ENCODE assay signal across 8 cellular contexts in the genomic region with DNA sequence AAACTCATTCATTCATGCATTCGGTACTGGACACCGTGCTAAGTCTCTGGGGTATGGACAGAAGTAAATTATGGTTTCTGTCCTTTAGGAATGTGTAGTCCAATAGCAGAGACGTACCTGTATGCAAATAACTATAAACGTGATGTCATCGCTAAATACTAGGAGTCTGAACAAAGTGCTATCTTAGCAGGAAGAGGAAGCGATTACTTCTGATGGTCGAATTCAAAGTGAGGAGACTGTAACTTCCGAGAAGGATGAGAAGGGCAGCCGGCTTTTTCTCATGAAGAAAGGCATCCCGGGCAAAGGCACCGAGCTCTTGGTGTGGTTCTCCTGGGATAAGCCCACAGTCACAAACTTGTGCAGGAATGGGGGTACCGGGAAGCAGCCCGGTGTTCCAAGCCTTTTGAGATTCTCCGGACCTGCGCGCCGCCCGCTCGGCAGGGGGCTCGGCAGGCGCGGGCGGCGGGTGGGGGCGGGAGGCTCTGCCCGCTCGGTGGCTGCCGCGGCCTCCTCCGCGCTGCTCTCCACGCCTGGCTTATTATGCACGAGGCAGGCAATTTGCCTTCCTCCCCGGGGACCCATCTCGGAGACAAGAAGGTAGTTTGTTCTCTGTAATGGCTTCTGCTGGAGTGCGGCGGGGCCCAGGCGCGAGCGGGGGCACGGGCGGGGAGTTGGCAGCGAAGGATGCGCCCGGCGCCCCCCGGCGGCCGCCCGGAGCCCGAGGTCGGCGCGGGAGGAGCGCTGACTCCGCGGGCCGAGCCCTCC.
DNase-seq lines count a peak whose midpoint lies in the region; ATAC-seq and TF ChIP-seq lines count a peak whose summit lies in the region.

No MANE protein-coding gene starts in this region.

- intact Hi-C loops in A673 (cut with micrococcal nuclease; ENCODE audit: unreplicated experiment): no loop called here

- no peaks in the 10 kb centered on the region for H3K36me3 ChIP-seq in A673 (ENCODE audit: insufficient read depth, low read length, poor library complexity, severe bottlenecking)

- peaks cover 8% of the 10 kb centered on the region for H3K9me3 ChIP-seq in A673 (ENCODE audit: low read depth, low read length, poor library complexity, severe bottlenecking)

- H3K27me3 ChIP-seq in A673 (replicated peaks; ENCODE audit: insufficient read depth, low read depth, low read length, poor library complexity): no peaks in the 10 kb centered on the region

- H3K4me1 Mint-ChIP-seq in HFFc6 (ENCODE audit: low read depth): peaks cover 20% of the 10 kb centered on the region
- H3K4me1 Mint-ChIP-seq in central memory CD8-positive, alpha-beta T cell: peaks cover 15% of the 10 kb centered on the region

- DNase-seq in A673 (ENCODE audit: low spot score) (peak; percentile 95), HFFc6 (no peak), SKM-1 (lab: John Stamatoyannopoulos, UW; ENCODE audit: unreplicated experiment) (peak; percentile 49), left kidney (ENCODE audit: low read depth, low spot score) (peak; percentile 84), DMS153 treated with DMSO at 0.1 percent for 48 hours (lab: John Stamatoyannopoulos, UW; ENCODE audit: unreplicated experiment) (no peak)
- no peak for DNase-seq in central memory CD8-positive, alpha-beta T cell (ENCODE audit: low spot score in 2 of 2)
- DNase-seq in stimulated activated CD4-positive, alpha-beta T cell treated with anti-CD3 and anti-CD28 coated beads, TNF-alpha, amount 100 ng/mL, for 1 hour (ENCODE audit: low read depth in 3 of 3, low spot score in 1 of 3): peak in 2 of 3 donors; percentile 5 to 30

- H3K4me1 ChIP-seq in A673 (ENCODE audit: insufficient read depth, low read length, poor library complexity, severe bottlenecking): peaks cover 35% of the 10 kb centered on the region

- H3K4me3 ChIP-seq in A673 (ENCODE audit: low read depth, low read length, poor library complexity, severe bottlenecking): peak overlapping the region; percentile 50

- TF ChIP-seq CTCF in A673 (conservative IDR thresholded peaks at IDR 0.05; ENCODE audit: low read depth, low read length) (peak; percentile 50; the same call in 1 of the 2 replicates), HFFc6 (IDR thresholded peaks at IDR 0.05) (peak; percentile 79)

- POLR2A ChIA-PET in A673 (lab: Charles Lee; ENCODE audit: low non-redundant PET): interaction anchor here (0.6 to 0.8 kb wide), 2 partner anchors 10 to 135 kb away, joined by 3 to 4 read pairs; no protein-coding TSS in a partner anchor

- peaks cover 32% of the 10 kb centered on the region for H3K27me3 Mint-ChIP-seq in HFFc6 (ENCODE audit: insufficient read depth)
- H3K27me3 Mint-ChIP-seq in central memory CD8-positive, alpha-beta T cell: peaks cover 66% of the 10 kb centered on the region

- no peak overlapping the region for H3K27ac Mint-ChIP-seq in HFFc6
- H3K27ac Mint-ChIP-seq in central memory CD8-positive, alpha-beta T cell (ENCODE audit: low read depth): no peak overlapping the region

- BruUV-seq in A673 (replicated peaks; lab: Mats Ljungman, UMichigan): no TSS peak

- peak; percentile 45 for ATAC-seq in central memory CD8-positive, alpha-beta T cell (replicated peaks; ENCODE audit: extremely low read depth, poor library complexity, severe bottlenecking)
- ATAC-seq in GM19455 (IDR thresholded peaks at IDR 0.05; ENCODE audit: unreplicated experiment): no peak

- H3K27ac ChIP-seq in A673 (ENCODE audit: low read depth, low read length, poor library complexity, severe bottlenecking): peak overlapping the region; percentile 39

- CTCF ChIA-PET in A673 (lab: Charles Lee): interaction anchor here (0.5 to 2.7 kb wide), 8 partner anchors 10 to 149 kb away, joined by 3 to 14 read pairs (median 5); no protein-coding TSS in a partner anchor

- H3K4me3 Mint-ChIP-seq in HFFc6: peak overlapping the region; percentile 85
- H3K4me3 Mint-ChIP-seq in central memory CD8-positive, alpha-beta T cell: peak overlapping the region; percentile 78

- H3K9me3 Mint-ChIP-seq in HFFc6: peaks cover 15% of the 10 kb centered on the region
- H3K9me3 Mint-ChIP-seq in central memory CD8-positive, alpha-beta T cell: no peaks in the 10 kb centered on the region

- H3K36me3 Mint-ChIP-seq in HFFc6 (ENCODE audit: low read depth): peaks cover 7% of the 10 kb centered on the region
- H3K36me3 Mint-ChIP-seq in central memory CD8-positive, alpha-beta T cell (ENCODE audit: insufficient read depth): no peaks in the 10 kb centered on the region

Comparison
In these comparisons a context has a peak if more than half of its experiments do, and no peak if none do; other contexts are left out.
1. DNase-seq: peak in A673 (single experiment), SKM-1 (single experiment), left kidney (single experiment) and stimulated activated CD4-positive, alpha-beta T cell treated with anti-CD3 and anti-CD28 coated beads, TNF-alpha, amount 100 ng/mL, for 1 hour (2 of 3); none in HFFc6 (single experiment), central memory CD8-positive, alpha-beta T cell (0 of 2) and DMS153 treated with DMSO at 0.1 percent for 48 hours (single experiment).